ENCODE assay signal across 13 cellular contexts in the genomic region with DNA sequence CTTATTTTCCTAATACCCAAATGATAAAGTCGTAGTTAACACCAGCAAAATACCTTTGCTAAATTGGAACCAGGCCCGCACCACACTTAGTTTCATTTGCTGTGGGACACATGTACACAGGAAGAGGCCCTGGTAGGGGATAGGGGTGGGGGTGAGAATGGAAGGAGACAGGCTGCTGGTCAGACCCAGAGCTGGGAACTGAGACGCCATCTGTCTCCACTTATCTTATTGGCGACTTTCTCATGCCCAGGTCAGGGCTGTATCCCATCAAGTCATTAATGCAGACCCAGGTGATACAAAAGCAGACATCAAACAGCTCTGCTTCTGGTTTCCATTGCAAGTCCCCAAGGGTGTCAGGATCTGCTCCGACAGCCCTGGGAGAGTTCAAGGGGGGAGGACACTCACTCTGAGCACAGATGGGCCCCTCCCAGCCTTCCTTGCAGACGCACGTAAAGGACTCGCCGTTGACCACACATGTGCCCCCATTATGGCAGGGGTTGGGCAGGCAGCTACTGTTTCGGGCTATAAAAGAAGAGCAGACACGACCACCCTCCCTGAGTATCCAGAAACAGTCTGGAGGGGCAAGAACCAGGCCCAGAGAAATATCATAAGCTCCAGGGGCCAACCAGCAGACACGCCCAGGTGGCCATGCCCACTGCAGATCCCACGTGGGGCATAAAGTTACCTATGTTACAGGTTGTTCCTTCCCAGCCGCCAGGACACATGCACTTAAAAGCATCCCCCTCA. TPM values are rescaled to one million over a fixed set of nuclear protein-coding genes. Genes with fewer than 3 reads are reported as not detected.
A peak's percentile ranks its signal among the peaks of the same experiment; 100 is the strongest.
DNase-seq lines count a peak whose midpoint lies in the region; ATAC-seq and TF ChIP-seq lines count a peak whose summit lies in the region.
"Had no signal": no experiment of that assay in that cellular context is flagged by ENCODE, and none has a peak within 500 bp of the region (broad histone marks: within the 10 kb centered on the region; RNA-seq: fewer than 3 reads in every experiment).

No MANE protein-coding gene starts in this region.

- H3K36me3 ChIP-seq in thyroid gland: peaks cover 94 to 96% of the 10 kb centered on the region in 2 donors

- intact Hi-C loops in activated CD8-positive, alpha-beta T cell treated with anti-CD3 and anti-CD28 coated beads for 36 hours (cut with micrococcal nuclease): no loop called here
- intact Hi-C loops in thyroid gland (cut with DNase I): no loop called here
- intact Hi-C loops in activated T-helper 1 cell treated with anti-CD3 and anti-CD28 coated beads, Interleukin-12 subunit alpha, Interleukin-12 subunit beta, Interleukin-2, Interleukin-4 antibody, amounts not matched to agents 30 ng/mL and 10 ng/mL and 1 ng/mL, durations not matched to agents 14 hours and 24 hours and 36 hours (cut with micrococcal nuclease): no loop called here

- TF ChIP-seq POLR2A in thyroid gland (IDR thresholded peaks at IDR 0.05): no peak

- no peak overlapping the region for H3K4me3 ChIP-seq in thyroid gland (replicated peaks in 1 of 3)

- no peak for TF ChIP-seq CTCF in activated CD8-positive, alpha-beta T cell treated with anti-CD3 and anti-CD28 coated beads for 36 hours (IDR thresholded peaks at IDR 0.05)
- TF ChIP-seq CTCF in thyroid gland (IDR thresholded peaks at IDR 0.05): no peak

- peaks cover 1% of the 10 kb centered on the region for H3K36me3 Mint-ChIP-seq in activated CD8-positive, alpha-beta memory T cell treated with anti-CD3 and anti-CD28 coated beads, Interleukin-2, amount 10 ng/mL, durations not matched to agents 7 days and 5 days
- H3K36me3 Mint-ChIP-seq in activated CD8-positive, alpha-beta T cell treated with anti-CD3 and anti-CD28 coated beads for 36 hours (ENCODE audit: low read depth): no peaks in the 10 kb centered on the region
- no peaks in the 10 kb centered on the region for H3K36me3 Mint-ChIP-seq in effector memory CD8-positive, alpha-beta T cell (ENCODE audit: insufficient read depth)
- H3K36me3 Mint-ChIP-seq in activated T-helper 1 cell treated with anti-CD3 and anti-CD28 coated beads, Interleukin-12 subunit alpha, Interleukin-12 subunit beta, Interleukin-2, Interleukin-4 antibody, amounts not matched to agents 30 ng/mL and 10 ng/mL and 1 ng/mL, durations not matched to agents 14 hours and 24 hours and 36 hours (ENCODE audit: low read depth): no peaks in the 10 kb centered on the region

- no peaks in the 10 kb centered on the region for H3K9me3 ChIP-seq in thyroid gland

- no peaks in the 10 kb centered on the region for H3K27me3 ChIP-seq in thyroid gland

- CTCF ChIA-PET in activated CD8-positive, alpha-beta memory T cell treated with anti-CD3 and anti-CD28 coated beads, Interleukin-2, amount 10 ng/mL, durations not matched to agents 7 days and 5 days (lab: Charles Lee): no interaction called here
- CTCF ChIA-PET in activated CD8-positive, alpha-beta T cell treated with anti-CD3 and anti-CD28 coated beads for 36 hours (lab: Charles Lee): no interaction called here

- H3K27me3 Mint-ChIP-seq in activated CD8-positive, alpha-beta memory T cell treated with anti-CD3 and anti-CD28 coated beads, Interleukin-2, amount 10 ng/mL, durations not matched to agents 7 days and 5 days: peaks cover 11% of the 10 kb centered on the region
- peaks cover under 1% of the 10 kb centered on the region for H3K27me3 Mint-ChIP-seq in activated CD8-positive, alpha-beta T cell treated with anti-CD3 and anti-CD28 coated beads for 36 hours
- H3K27me3 Mint-ChIP-seq in effector memory CD8-positive, alpha-beta T cell: peaks cover 20 to 21% of the 10 kb centered on the region in 2 donors
- H3K27me3 Mint-ChIP-seq in activated T-helper 1 cell treated with anti-CD3 and anti-CD28 coated beads, Interleukin-12 subunit alpha, Interleukin-12 subunit beta, Interleukin-2, Interleukin-4 antibody, amounts not matched to agents 30 ng/mL and 10 ng/mL and 1 ng/mL, durations not matched to agents 14 hours and 24 hours and 36 hours (ENCODE audit: insufficient read depth): peaks cover 2% of the 10 kb centered on the region

- no peak overlapping the region for H3K4me3 Mint-ChIP-seq in activated CD8-positive, alpha-beta memory T cell treated with anti-CD3 and anti-CD28 coated beads, Interleukin-2, amount 10 ng/mL, durations not matched to agents 7 days and 5 days
- H3K4me3 Mint-ChIP-seq in activated CD8-positive, alpha-beta T cell treated with anti-CD3 and anti-CD28 coated beads for 36 hours: no peak overlapping the region
- no peak overlapping the region for H3K4me3 Mint-ChIP-seq in effector memory CD8-positive, alpha-beta T cell
- no peak overlapping the region for H3K4me3 Mint-ChIP-seq in activated T-helper 1 cell treated with anti-CD3 and anti-CD28 coated beads, Interleukin-12 subunit alpha, Interleukin-12 subunit beta, Interleukin-2, Interleukin-4 antibody, amounts not matched to agents 30 ng/mL and 10 ng/mL and 1 ng/mL, durations not matched to agents 14 hours and 24 hours and 36 hours

- H3K9me3 Mint-ChIP-seq in activated CD8-positive, alpha-beta memory T cell treated with anti-CD3 and anti-CD28 coated beads, Interleukin-2, amount 10 ng/mL, durations not matched to agents 7 days and 5 days (ENCODE audit: low read depth): no peaks in the 10 kb centered on the region
- H3K9me3 Mint-ChIP-seq in activated CD8-positive, alpha-beta T cell treated with anti-CD3 and anti-CD28 coated beads for 36 hours: no peaks in the 10 kb centered on the region
- H3K9me3 Mint-ChIP-seq in effector memory CD8-positive, alpha-beta T cell: no peaks in the 10 kb centered on the region
- H3K9me3 Mint-ChIP-seq in activated T-helper 1 cell treated with anti-CD3 and anti-CD28 coated beads, Interleukin-12 subunit alpha, Interleukin-12 subunit beta, Interleukin-2, Interleukin-4 antibody, amounts not matched to agents 30 ng/mL and 10 ng/mL and 1 ng/mL, durations not matched to agents 14 hours and 24 hours and 36 hours: no peaks in the 10 kb centered on the region

- ATAC-seq in activated CD8-positive, alpha-beta memory T cell treated with anti-CD3 and anti-CD28 coated beads, Interleukin-2, amount 10 ng/mL, durations not matched to agents 7 days and 5 days: peak; percentile 63
- ATAC-seq in HG02885 (IDR thresholded peaks at IDR 0.05; ENCODE audit: poor library complexity, unreplicated experiment) (peak; percentile 63), GM19023 (IDR thresholded peaks at IDR 0.05; ENCODE audit: unreplicated experiment) (no peak)
- ATAC-seq in activated CD8-positive, alpha-beta T cell treated with anti-CD3 and anti-CD28 coated beads for 36 hours: peak; percentile 39
- ATAC-seq in effector memory CD8-positive, alpha-beta T cell (replicated peaks): no peak
- ATAC-seq: left colon, PC-3 had no signal

- POLR2A ChIA-PET in activated CD8-positive, alpha-beta T cell treated with anti-CD3 and anti-CD28 coated beads for 36 hours (lab: Charles Lee): no interaction called here

- H3K27ac ChIP-seq in thyroid gland: peak overlapping the region in 2 of 3 donors; percentile 14 to 58

- WGBS in thyroid gland, 2 donors: 81 to 88% methylated on average over 11 to 13 of the region's 14 CpGs

- peaks cover 13% of the 10 kb centered on the region for H3K4me1 Mint-ChIP-seq in activated CD8-positive, alpha-beta memory T cell treated with anti-CD3 and anti-CD28 coated beads, Interleukin-2, amount 10 ng/mL, durations not matched to agents 7 days and 5 days
- no peaks in the 10 kb centered on the region for H3K4me1 Mint-ChIP-seq in activated CD8-positive, alpha-beta T cell treated with anti-CD3 and anti-CD28 coated beads for 36 hours (ENCODE audit: low read depth)
- H3K4me1 Mint-ChIP-seq in effector memory CD8-positive, alpha-beta T cell (ENCODE audit: low read depth in 2 of 2): no peaks in the 10 kb centered on the region
- H3K4me1 Mint-ChIP-seq in activated T-helper 1 cell treated with anti-CD3 and anti-CD28 coated beads, Interleukin-12 subunit alpha, Interleukin-12 subunit beta, Interleukin-2, Interleukin-4 antibody, amounts not matched to agents 30 ng/mL and 10 ng/mL and 1 ng/mL, durations not matched to agents 14 hours and 24 hours and 36 hours (ENCODE audit: low read depth): peaks cover 5% of the 10 kb centered on the region

- H3K4me1 ChIP-seq in thyroid gland: peaks cover 4 to 20% of the 10 kb centered on the region in 2 donors

- no peak for DNase-seq in activated CD8-positive, alpha-beta memory T cell treated with anti-CD3 and anti-CD28 coated beads, Interleukin-2, amount 10 ng/mL, durations not matched to agents 7 days and 5 days
- DNase-seq in activated CD8-positive, alpha-beta memory T cell treated with anti-CD3 and anti-CD28 coated beads for 24 hours: no peak
- no peak for DNase-seq in activated CD8-positive, alpha-beta T cell treated with anti-CD3 and anti-CD28 coated beads for 36 hours
- DNase-seq in thyroid gland: no peak
- no peak for DNase-seq in effector memory CD8-positive, alpha-beta T cell
- no peak for DNase-seq in activated T-helper 1 cell treated with anti-CD3 and anti-CD28 coated beads, Interleukin-12 subunit alpha, Interleukin-12 subunit beta, Interleukin-2, Interleukin-4 antibody, amounts not matched to agents 30 ng/mL and 10 ng/mL and 1 ng/mL, durations not matched to agents 14 hours and 24 hours and 36 hours (ENCODE audit: low spot score)
- DNase-seq: DMS79 treated with DMSO at 0.1 percent for 48 hours; left colon; MV-4-11; PC-3; stimulated activated CD4-positive, alpha-beta T cell treated with anti-CD3 and anti-CD28 coated beads, Interleukin-4, amount 100 ng/mL, for 1 hour had no signal

- no peak overlapping the region for H3K27ac Mint-ChIP-seq in activated CD8-positive, alpha-beta memory T cell treated with anti-CD3 and anti-CD28 coated beads, Interleukin-2, amount 10 ng/mL, durations not matched to agents 7 days and 5 days
- no peak overlapping the region for H3K27ac Mint-ChIP-seq in activated CD8-positive, alpha-beta T cell treated with anti-CD3 and anti-CD28 coated beads for 36 hours
- H3K27ac Mint-ChIP-seq in effector memory CD8-positive, alpha-beta T cell: no peak overlapping the region
- no peak overlapping the region for H3K27ac Mint-ChIP-seq in activated T-helper 1 cell treated with anti-CD3 and anti-CD28 coated beads, Interleukin-12 subunit alpha, Interleukin-12 subunit beta, Interleukin-2, Interleukin-4 antibody, amounts not matched to agents 30 ng/mL and 10 ng/mL and 1 ng/mL, durations not matched to agents 14 hours and 24 hours and 36 hours

RNA-seq across cellular contexts. Expression of gene JAG1, which starts 29.2 kb away (rescaled TPM):
- under 1 TPM; 0.15 to 0.54 TPM for total RNA-seq in activated CD8-positive, alpha-beta memory T cell treated with anti-CD3 and anti-CD28 coated beads, Interleukin-2, amount 10 ng/mL, durations not matched to agents 7 days and 5 days
- total RNA-seq in activated CD8-positive, alpha-beta T cell treated with anti-CD3 and anti-CD28 coated beads for 36 hours: under 1 TPM; 0.41 to 0.58 TPM
- 10 to 100 TPM; 41.2 to 67.9 (median 46.2) TPM for total RNA-seq in thyroid gland
- total RNA-seq in activated T-helper 1 cell treated with anti-CD3 and anti-CD28 coated beads, Interleukin-12 subunit alpha, Interleukin-12 subunit beta, Interleukin-2, Interleukin-4 antibody, amounts not matched to agents 30 ng/mL and 10 ng/mL and 1 ng/mL, durations not matched to agents 14 hours and 24 hours and 36 hours: 1.3 and 1.4 TPM in 2 replicates

Comparison
In these comparisons a context has a peak if more than half of its experiments do, and no peak if none do; other contexts are left out.
1. ATAC-seq: peak in activated CD8-positive, alpha-beta memory T cell treated with anti-CD3 and anti-CD28 coated beads, Interleukin-2, amount 10 ng/mL, durations not matched to agents 7 days and 5 days (single experiment), HG02885 (single experiment) and activated CD8-positive, alpha-beta T cell treated with anti-CD3 and anti-CD28 coated beads for 36 hours (single experiment); none in effector memory CD8-positive, alpha-beta T cell (single experiment) and GM19023 (single experiment).
2. RNA of gene JAG1, which starts 29.2 kb away (total RNA-seq): 41.2 to 67.9 TPM in thyroid gland; 1.3 to 1.4 TPM in activated T-helper 1 cell treated with anti-CD3 and anti-CD28 coated beads, Interleukin-12 subunit alpha, Interleukin-12 subunit beta, Interleukin-2, Interleukin-4 antibody, amounts not matched to agents 30 ng/mL and 10 ng/mL and 1 ng/mL, durations not matched to agents 14 hours and 24 hours and 36 hours, 0.41 to 0.58 TPM in activated CD8-positive, alpha-beta T cell treated with anti-CD3 and anti-CD28 coated beads for 36 hours and 0.15 to 0.54 TPM in activated CD8-positive, alpha-beta memory T cell treated with anti-CD3 and anti-CD28 coated beads, Interleukin-2, amount 10 ng/mL, durations not matched to agents 7 days and 5 days; every median in the first group is over 10 times any median in the second.